8 cellular contexts compared by ENCODE assay signal in genomic region chr1:153633747-153634665, GRCh38. TPM values are rescaled to one million over a fixed set of nuclear protein-coding genes. Genes with fewer than 3 reads are reported as not detected.
DNase-seq lines count a peak whose midpoint lies in the region; ATAC-seq, FAIRE-seq and TF ChIP-seq lines count a peak whose summit lies in the region.

TSS of gene CHTOP (plus strand) at chr1:153634066. CDS start at chr1:153636589, 2,523 bp downstream.

- CTCF ChIA-PET in H1 (lab: Charles Lee; ENCODE audit: partially characterized antibody): interaction anchor here (0.8 to 2.9 kb wide), 18 partner anchors 7 to 279 kb away, joined by 3 to 13 read pairs (median 3); partner anchors contain the start of genes S100A13 and S100A6

- no peaks in the 10 kb centered on the region for H3K9me3 Mint-ChIP-seq in memory B cell

- H2BK15ac ChIP-seq in H1 (ENCODE audit: low read length): peak within 1 kb of the TSS; percentile 100; the same call in 1 of the 2 replicates

- peak in 1 of 3 experiments; percentile 10; a peak in 1 of 4 replicates for TF ChIP-seq CTCF in H1 (IDR thresholded peaks at IDR 0.05; ENCODE audit: control extremely low read depth in 1 of 3, insufficient read depth in 1 of 3, low read depth in 1 of 3, low read length in 3 of 3)

- no peak for FAIRE-seq in HTR-8/SVneo (lab: Jason Lieb, UNC)
- peak; percentile 36 for FAIRE-seq in H1 (lab: Jason Lieb, UNC)

- H3K9ac ChIP-seq in H1 (replicated peaks in 1 of 4; ENCODE audit: extremely low read depth in 1 of 4, low read depth in 3 of 4, low read length in 3 of 4): peak within 1 kb of the TSS; percentile 94 to 100 (median 100)

- H3K27ac ChIP-seq in H1 (ENCODE audit: low read depth, low read length): peak within 1 kb of the TSS; percentile 100

- H3K14ac ChIP-seq in H1 (ENCODE audit: insufficient read length): peak within 1 kb of the TSS; percentile 5

- peak within 1 kb of the TSS; percentile 25 for H2BK120ac ChIP-seq in H1 (replicated peaks; ENCODE audit: low read depth, low read length)

- H3K4me1 Mint-ChIP-seq in memory B cell: peaks cover 23% of the 10 kb centered on the region

- no peak for TF ChIP-seq EP300 in H1 (IDR thresholded peaks at IDR 0.05; ENCODE audit: borderline replicate concordance in 1 of 2, low read depth in 2 of 2, low read length in 2 of 2)

- peak within 1 kb of the TSS; percentile 30; the same call in 1 of the 2 replicates for H2AFZ ChIP-seq in H1 (ENCODE audit: low read length)

- H3K4me3 Mint-ChIP-seq in memory B cell: peak within 1 kb of the TSS; percentile 100

- H3K27me3 ChIP-seq in H1 (replicated peaks in 1 of 4; ENCODE audit: control insufficient read depth in 3 of 4, extremely low read depth in 1 of 4, insufficient read depth in 3 of 4, low read length in 3 of 4): no peaks in the 10 kb centered on the region

- peak within 1 kb of the TSS; percentile 100; the same call in 1 of the 2 replicates for H4K8ac ChIP-seq in H1 (ENCODE audit: extremely low read depth, insufficient read depth, low read length)

- H4K91ac ChIP-seq in H1 (replicated peaks; ENCODE audit: insufficient read length, low read length): peak within 1 kb of the TSS; percentile 98

- H3K18ac ChIP-seq in H1 (ENCODE audit: extremely low read depth, low read length): peak within 1 kb of the TSS; percentile 73

- no peak within 1 kb of the TSS for H3K23ac ChIP-seq in H1 (ENCODE audit: insufficient read length)

- DNase-seq in COLO829 (ENCODE audit: low spot score) (peak; percentile 100), HTR-8/SVneo (ENCODE audit: insufficient read length, low spot score) (peak; percentile 87), NOMO-1 treated with dmso at 0.1 percent for 144 hours (lab: John Stamatoyannopoulos, UW; ENCODE audit: unreplicated experiment) (peak; percentile 96), H1 (ENCODE audit: low read depth in 1 of 2, low spot score in 2 of 2) (peak; percentile 98 to 100), memory B cell (ENCODE audit: low spot score in 2 of 2) (peak; percentile 98 to 99)
- DNase-seq in activated CD8-positive, alpha-beta memory T cell treated with anti-CD3 and anti-CD28 coated beads for 48 hours (ENCODE audit: low read depth in 2 of 3, low spot score in 2 of 3): peak; percentile 94 to 97 (median 96)
- DNase-seq in stimulated activated CD8-positive, alpha-beta memory T cell treated with anti-CD3 and anti-CD28 coated beads, Interleukin-12 subunit alpha, Interleukin-12 subunit beta, amount 100 ng/mL, for 24 hours (ENCODE audit: extremely low read depth): peak; percentile 87

- H3K27ac Mint-ChIP-seq in memory B cell: peak within 1 kb of the TSS; percentile 99

- H3K4ac ChIP-seq in H1 (replicated peaks; ENCODE audit: insufficient read length, low read depth, low read length): peak within 1 kb of the TSS; percentile 96

- peak within 1 kb of the TSS; percentile 33 to 71 for H3K4me2 ChIP-seq in H1 (ENCODE audit: insufficient read depth in 1 of 2, low read depth in 2 of 2, low read length in 2 of 2)

- H3K79me1 ChIP-seq in H1 (ENCODE audit: low read depth, low read length): no peaks in the 10 kb centered on the region

- H2AK5ac ChIP-seq in H1 (ENCODE audit: low read depth, low read length): peak within 1 kb of the TSS; percentile 77; the same call in 1 of the 2 replicates

- peaks cover 0 to 39% of the 10 kb centered on the region in 2 experiments; a peak in 3 of 4 replicates for H3K79me2 ChIP-seq in H1 (ENCODE audit: control insufficient read depth in 1 of 2, insufficient read depth in 2 of 2, low read length in 2 of 2)

- peak; percentile 82 to 97 for TF ChIP-seq POLR2A in H1 (IDR thresholded peaks at IDR 0.05; ENCODE audit: control extremely low read depth in 1 of 2, low read depth in 2 of 2, low read length in 2 of 2)

- peaks cover 0 to 5% (median 5%) of the 10 kb centered on the region in 4 experiments; a peak in 5 of 7 replicates for H3K4me1 ChIP-seq in H1 (replicated peaks in 1 of 4; ENCODE audit: control insufficient read depth in 3 of 4, insufficient read depth in 4 of 4, low read length in 3 of 4)

- peak within 1 kb of the TSS; percentile 96 for H3K56ac ChIP-seq in H1 (replicated peaks; ENCODE audit: insufficient read length, low read depth, low read length)

- peaks cover 21 to 32% (median 28%) of the 10 kb centered on the region in 4 experiments for H3K36me3 ChIP-seq in H1 (ENCODE audit: control insufficient read depth in 2 of 4, insufficient read depth in 4 of 4, low read length in 3 of 4)

- peaks cover 0 to 1% of the 10 kb centered on the region in 2 experiments for H4K20me1 ChIP-seq in H1 (replicated peaks in 1 of 2; ENCODE audit: control insufficient read depth in 1 of 2, insufficient read depth in 2 of 2, low read length in 2 of 2)

- no peaks in the 10 kb centered on the region; the same call in 1 of the 2 replicates for H3K23me2 ChIP-seq in H1 (ENCODE audit: low read depth, low read length)

- peak within 1 kb of the TSS; percentile 73 to 100 (median 97) for H3K4me3 ChIP-seq in H1 (ENCODE audit: extremely low read depth in 1 of 4, insufficient read depth in 2 of 4, low read depth in 3 of 4, low read length in 4 of 4)

- H2BK12ac ChIP-seq in H1 (ENCODE audit: low read depth, low read length): peak within 1 kb of the TSS; percentile 77; the same call in 1 of the 2 replicates

- POLR2A ChIA-PET in H1 (lab: Charles Lee; ENCODE audit: partially characterized antibody): interaction anchor here (0.7 to 15.6 kb wide), 51 partner anchors 8 to 586 kb away, joined by 3 to 261 read pairs (median 4); partner anchors contain the start of genes CRTC2, ILF2, INTS3 and S100A14

- H3K9me3 ChIP-seq in H1 (ENCODE audit: insufficient read depth in 2 of 2, low read depth in 1 of 2, low read length in 1 of 2): no peaks in the 10 kb centered on the region

- peak within 1 kb of the TSS; percentile 98 for H2BK5ac ChIP-seq in H1 (ENCODE audit: low read depth, low read length)

- peak; percentile 76 for ATAC-seq in GM21367 (IDR thresholded peaks at IDR 0.05; ENCODE audit: unreplicated experiment)
- peak; percentile 85 for ATAC-seq in memory B cell (ENCODE audit: low read depth)

- H2BK20ac ChIP-seq in H1 (ENCODE audit: low read length): no peak within 1 kb of the TSS

- WGBS in H1 (ENCODE audit: extremely low coverage in 1 of 2, insufficient coverage in 1 of 2, insufficient read length in 1 of 2, insufficient replicate concordance in 2 of 2, low coverage in 1 of 2, low lambda C conversion rate in 2 of 2, missing lambda C conversion rate in 1 of 2), 2 experiments: 2% methylated on average over 62 of the region's 65 CpGs; no CpG with 5 or more reads in 1 of the 2 experiments

- TF ChIP-seq RAD21 in H1 (IDR thresholded peaks at IDR 0.05 in 1 of 2, conservative IDR thresholded peaks at IDR 0.05 in 1 of 2; ENCODE audit: low read depth in 2 of 2, low read length in 2 of 2): no peak

- peak within 1 kb of the TSS; percentile 98 for H4K5ac ChIP-seq in H1 (ENCODE audit: insufficient read length, low read depth, low read length)

- H3K36me3 Mint-ChIP-seq in memory B cell: peaks cover 16% of the 10 kb centered on the region

- H3K27me3 Mint-ChIP-seq in memory B cell: no peaks in the 10 kb centered on the region

TF ChIP-seq in H1, 55 proteins besides CTCF, POLR2A, EP300 and RAD21 (continues in another document):
- TF ChIP-seq CHD2 (IDR thresholded peaks at IDR 0.05; ENCODE audit: low read length) (no peak), MAX (IDR thresholded peaks at IDR 0.05) (peak; percentile 48), ATF2 (IDR thresholded peaks at IDR 0.05; ENCODE audit: low read length) (peak; percentile 98), BRCA1 (IDR thresholded peaks at IDR 0.05; ENCODE audit: low read depth, low read length) (no peak), RNF2 (IDR thresholded peaks at IDR 0.05; ENCODE audit: borderline replicate concordance, low read depth, low read length, missing control alignments, poor library complexity, severe bottlenecking) (no peak), PHF8 (conservative IDR thresholded peaks at IDR 0.05; ENCODE audit: low read depth, low read length) (peak; percentile 98), TAF7 (optimal IDR thresholded peaks at IDR 0.05; ENCODE audit: borderline replicate concordance, low read depth, low read length) (peak; percentile 86), TCF12 (IDR thresholded peaks at IDR 0.05; ENCODE audit: low read depth, low read length) (no peak), KDM5A (IDR thresholded peaks at IDR 0.05; ENCODE audit: low read length) (no peak), ASH2L (IDR thresholded peaks at IDR 0.05; ENCODE audit: low read length) (peak; percentile 97), SIN3A (conservative IDR thresholded peaks at IDR 0.05 in 1 of 2, IDR thresholded peaks at IDR 0.05 in 1 of 2; ENCODE audit: low read depth in 1 of 2, low read length in 2 of 2) (peak in 1 of 2 experiments; percentile 79; a peak in 2 of 4 replicates), TEAD4 (IDR thresholded peaks at IDR 0.05; ENCODE audit: low read depth, low read length) (peak; percentile 82), EZH2 (IDR thresholded peaks at IDR 0.05; ENCODE audit: low read depth, low read length, severe bottlenecking) (no peak), CREB1 (IDR thresholded peaks at IDR 0.05) (peak; percentile 90)

RNA-seq across cellular contexts. Expression of gene CHTOP, which starts in this region (rescaled TPM):
- total RNA-seq in H1 (2021; fragmentation: NEBNext Ultra II Directional; extraction: Animal tissue kit (Norgen Biotek cat#: 25700)): 103 and 104 TPM in 2 replicates
- polyA plus RNA-seq in H1 (2011; rRNA removed): 73.6 and 84.6 TPM in 2 replicates
- polyA plus RNA-seq in H1 (2011; cell fraction: cytosol; rRNA removed): 111 TPM
- polyA plus RNA-seq in H1 (2011; cell fraction: nucleus; rRNA removed): 53.8 TPM
- 95.7 to 110 TPM (median 101 TPM) in 4 replicates for polyA plus RNA-seq in H1 (2012, experiment 1 of 2)
- polyA plus RNA-seq in H1 (2012, experiment 2 of 2): 55.3 TPM
- polyA plus RNA-seq in H1 (2013, experiment 1 of 2): 79.2 TPM
- polyA plus RNA-seq in H1 (2013, experiment 2 of 2): 79.7 TPM
- 47.3 and 49.3 TPM in 2 replicates for polyA minus RNA-seq in H1 (2011; rRNA and poly(A)+ RNA removed)
- 45.4 TPM for polyA minus RNA-seq in H1 (2011; cell fraction: cytosol; rRNA and poly(A)+ RNA removed)
- 97.4 TPM for polyA minus RNA-seq in H1 (2011; cell fraction: nucleus; rRNA and poly(A)+ RNA removed)

Comparison
In these comparisons a context has a peak if more than half of its experiments do, and no peak if none do; other contexts are left out.
1. Peak in every context shown above with its lines: DNase-seq, ATAC-seq, H3K4me3 ChIP-seq and H3K27ac ChIP-seq.